ENCODE assay signal across 1 cellular context in the genomic region with DNA sequence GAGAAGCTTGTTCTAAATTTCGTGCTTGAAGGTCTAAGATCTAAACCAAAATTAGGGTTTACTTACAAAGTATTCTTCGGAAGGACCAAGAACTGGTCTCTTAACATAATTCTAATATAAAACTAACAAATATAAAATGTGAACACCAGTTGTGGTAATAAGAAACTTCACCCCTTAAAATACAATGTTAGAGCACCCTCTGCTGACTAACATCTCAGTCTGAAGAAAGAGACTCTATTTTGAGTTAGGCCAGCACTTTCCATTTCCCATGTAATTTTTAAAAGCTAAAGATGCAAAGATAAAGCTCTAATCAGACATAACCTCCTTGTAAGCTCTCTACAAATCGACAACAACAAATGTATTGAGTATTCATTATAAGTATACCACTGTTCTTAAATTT.
TF ChIP-seq lines count a peak whose summit lies in the region.

No MANE protein-coding gene starts in this region.

TF ChIP-seq in H1, 55 proteins besides CTCF, POLR2A, EP300 and RAD21:
- TF ChIP-seq EGR1 (IDR thresholded peaks at IDR 0.05; ENCODE audit: borderline replicate concordance, low read depth, low read length) (no peak), SP2 (IDR thresholded peaks at IDR 0.05; ENCODE audit: low read length) (no peak), RXRA (IDR thresholded peaks at IDR 0.05; ENCODE audit: insufficient read depth, low read depth, low read length) (no peak), BRCA1 (IDR thresholded peaks at IDR 0.05; ENCODE audit: low read depth, low read length) (no peak), YY1 (IDR thresholded peaks at IDR 0.05; ENCODE audit: low read depth, low read length) (no peak), GABPA (IDR thresholded peaks at IDR 0.05; ENCODE audit: borderline replicate concordance, insufficient read depth, low read length) (no peak), SAP30 (IDR thresholded peaks at IDR 0.05; ENCODE audit: insufficient read depth, insufficient replicate concordance, low read length) (no peak), NRF1 (IDR thresholded peaks at IDR 0.05; ENCODE audit: low read depth, low read length) (no peak), HDAC2 (IDR thresholded peaks at IDR 0.05; ENCODE audit: borderline replicate concordance in 1 of 2, low read depth in 2 of 2, low read length in 2 of 2) (no peak), KDM5A (IDR thresholded peaks at IDR 0.05; ENCODE audit: low read length) (no peak), BCL11A (IDR thresholded peaks at IDR 0.05; ENCODE audit: low read depth in 2 of 2, low read length in 2 of 2) (no peak), CHD1 (IDR thresholded peaks at IDR 0.05; ENCODE audit: low read depth, low read length) (no peak)
TF ChIP-seq in H1: peak in this region for 0.
